18 cellular contexts compared by ENCODE assay signal in the genomic region with DNA sequence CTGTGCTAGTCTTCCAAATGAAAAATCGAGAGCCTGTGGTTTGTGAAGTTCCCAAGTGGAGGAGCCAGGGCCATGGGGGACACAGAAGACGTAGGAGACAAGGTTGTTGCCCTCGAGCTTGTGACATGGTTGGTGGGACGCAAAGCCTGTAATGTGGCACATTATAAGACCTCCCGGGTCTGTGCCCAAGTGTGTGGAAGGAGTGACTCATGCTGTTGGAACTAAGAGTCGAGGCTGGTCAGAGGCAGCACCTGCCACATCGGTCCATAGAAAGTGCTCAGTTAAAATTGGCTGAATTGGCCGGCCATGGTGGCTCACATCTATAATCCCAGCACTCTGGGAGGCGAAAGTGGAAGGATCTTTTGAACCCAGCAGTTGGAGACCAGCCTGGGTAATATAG.
"Had no signal": no experiment of that assay in that cellular context is flagged by ENCODE, and none has a peak within 500 bp of the region (broad histone marks: within the 10 kb centered on the region; RNA-seq: fewer than 3 reads in every experiment).

No MANE protein-coding gene starts in this region.

- H3K4me1 ChIP-seq: left lung, testis, upper lobe of right lung had no signal

- H3K36me3 ChIP-seq: ascending aorta, left lung, neural progenitor cell, upper lobe of right lung had no signal

- DNase-seq: activated CD4-positive, alpha-beta memory T cell treated with anti-CD3 and anti-CD28 coated beads, Interleukin-2, amount 10 ng/mL, durations not matched to agents 7 days and 5 days; activated CD4-positive, alpha-beta T cell treated with anti-CD3 and anti-CD28 coated beads for 36 hours; activated CD8-positive, alpha-beta memory T cell treated with anti-CD3 and anti-CD28 coated beads, Interleukin-2, amount 50 U/mL, for 4 hours; activated gamma-delta T cell treated with Interleukin-2 at 50 U/mL for 16 hours; activated T-cell treated with anti-CD3 and anti-CD28 coated beads, Interleukin-2, amount 50 U/mL, for 72 hours; foreskin melanocyte; islet precursor cell; left lung; mesenchymal stem cell; retina; stimulated activated CD4-positive, alpha-beta T cell treated with anti-CD3 and anti-CD28 coated beads, Interleukin-4, amount 100 ng/mL, for 4 hours; stimulated activated naive CD8-positive, alpha-beta T cell treated with anti-CD3 and anti-CD28 coated beads, Interleukin-15, amount 100 ng/mL, for 72 hours; T1000; testis; upper lobe of right lung had no signal

- H3K9me3 ChIP-seq: ascending aorta, left lung, testis, upper lobe of right lung had no signal

- H3K4me3 ChIP-seq: ascending aorta, left lung, neural progenitor cell, testis, upper lobe of right lung had no signal

- H3K9ac ChIP-seq: neural progenitor cell had no signal

- H3K4me2 ChIP-seq: neural progenitor cell had no signal

- H2AFZ ChIP-seq: neural progenitor cell had no signal

- H3K27ac ChIP-seq: ascending aorta, left lung, neural progenitor cell, testis, upper lobe of right lung, VCaP had no signal

- H3K27me3 ChIP-seq: ascending aorta, left lung, neural progenitor cell, testis, upper lobe of right lung had no signal

- ATAC-seq: activated CD4-positive, alpha-beta T cell treated with anti-CD3 and anti-CD28 coated beads for 36 hours; activated T-cell treated with anti-CD3 and anti-CD28 coated beads, Interleukin-2, amount 50 U/mL, for 72 hours; left lung; stimulated activated naive CD8-positive, alpha-beta T cell treated with anti-CD3 and anti-CD28 coated beads, Interleukin-15, amount 100 ng/mL, for 72 hours; upper lobe of right lung had no signal
